ENCODE assay signal across 17 cellular contexts in genomic region chr2:191488135-191488534, GRCh38.
DNase-seq lines count a peak whose midpoint lies in the region; ATAC-seq and TF ChIP-seq lines count a peak whose summit lies in the region.
"Had no signal": no experiment of that assay in that cellular context is flagged by ENCODE, and none has a peak within 500 bp of the region (broad histone marks: within the 10 kb centered on the region; RNA-seq: fewer than 3 reads in every experiment).

No MANE protein-coding gene starts in this region.

- WGBS in SK-N-SH (ENCODE audit: low lambda C conversion rate), result 88% methylated on average over 7 of the region's 7 CpGs

- POLR2A ChIA-PET in SK-N-SH (lab: Yijun Ruan, JAX), result interaction anchor here (0.7 to 1.0 kb wide), 2 partner anchors 60 to 215 kb away, joined by 3 read pairs; no protein-coding TSS in a partner anchor
- POLR2A ChIA-PET in activated CD4-positive, alpha-beta T cell treated with anti-CD3 and anti-CD28 coated beads for 36 hours (lab: Charles Lee), result no interaction called here

- no peaks in the 10 kb centered on the region; the same call in 1 of the 2 replicates for H3K9me3 ChIP-seq in SK-N-SH
- H3K9me3 ChIP-seq: neutrophil, thyroid gland had no signal

- CTCF ChIA-PET in SK-N-SH (lab: Yijun Ruan, JAX), result interaction anchor here (1.3 to 2.2 kb wide), 2 partner anchors 13 to 255 kb away, joined by 3 to 22 read pairs; no protein-coding TSS in a partner anchor
- CTCF ChIA-PET in activated CD4-positive, alpha-beta T cell treated with anti-CD3 and anti-CD28 coated beads for 36 hours (lab: Charles Lee), result interaction anchor here (0.5 to 1.2 kb wide), 3 partner anchors 11 to 704 kb away, joined by 3 to 4 read pairs (median 3); no protein-coding TSS in a partner anchor

- H3K36me3 ChIP-seq in SK-N-SH (replicated peaks in 1 of 2; ENCODE audit: control insufficient read depth in 1 of 2, insufficient read depth in 2 of 2, low read length in 1 of 2), result no peaks in the 10 kb centered on the region
- H3K36me3 ChIP-seq: neutrophil, thyroid gland had no signal

- H3K9ac ChIP-seq in SK-N-SH, result no peak overlapping the region

- no peak for TF ChIP-seq RAD21 in SK-N-SH (IDR thresholded peaks at IDR 0.05; ENCODE audit: low read length)

- no peak overlapping the region for H3K27ac ChIP-seq in SK-N-SH (ENCODE audit: low read depth in 2 of 2, low read length in 1 of 2)
- H3K27ac ChIP-seq: neutrophil, thyroid gland had no signal

- no peak for TF ChIP-seq EP300 in SK-N-SH (IDR thresholded peaks at IDR 0.05; ENCODE audit: borderline replicate concordance in 1 of 2, low read depth in 1 of 2, low read length in 1 of 2)

- TF ChIP-seq CTCF in AG10803 (conservative IDR thresholded peaks at IDR 0.05; ENCODE audit: low read length) (no peak), SK-N-SH (IDR thresholded peaks at IDR 0.05) (no peak)

- ATAC-seq in HG03460 (IDR thresholded peaks at IDR 0.05; ENCODE audit: unreplicated experiment) (no peak), HG02571 (IDR thresholded peaks at IDR 0.05; ENCODE audit: unreplicated experiment) (no peak)
- ATAC-seq in activated CD4-positive, alpha-beta T cell treated with anti-CD3 and anti-CD28 coated beads for 36 hours, result no peak

- H3K79me2 ChIP-seq in SK-N-SH (ENCODE audit: insufficient read depth), result no peaks in the 10 kb centered on the region

- intact Hi-C loops in activated CD4-positive, alpha-beta T cell treated with anti-CD3 and anti-CD28 coated beads for 36 hours (cut with DNase I, micrococcal nuclease), result no loop called here

- H3K4me1 Mint-ChIP-seq in activated CD4-positive, alpha-beta T cell treated with anti-CD3 and anti-CD28 coated beads for 36 hours, result peaks cover 2% of the 10 kb centered on the region
- H3K4me1 Mint-ChIP-seq: IgD-negative memory B cell, memory B cell had no signal

- no peaks in the 10 kb centered on the region for H4K20me1 ChIP-seq in SK-N-SH (ENCODE audit: insufficient read depth)

- H3K4me3 ChIP-seq in AG10803 (ENCODE audit: low read length), result no peak overlapping the region
- no peak overlapping the region for H3K4me3 ChIP-seq in SK-N-SH (ENCODE audit: low read depth in 2 of 2, low read length in 1 of 2)
- H3K4me3 ChIP-seq: thyroid gland had no signal

- no peak overlapping the region for H3K4me3 Mint-ChIP-seq in activated CD4-positive, alpha-beta T cell treated with anti-CD3 and anti-CD28 coated beads for 36 hours
- H3K4me3 Mint-ChIP-seq: IgD-negative memory B cell, memory B cell had no signal

- H2AFZ ChIP-seq in SK-N-SH (ENCODE audit: low read depth), result no peak overlapping the region

- H3K27me3 ChIP-seq in SK-N-SH (ENCODE audit: insufficient read depth), result no peaks in the 10 kb centered on the region
- H3K27me3 ChIP-seq: neutrophil, thyroid gland had no signal

- H3K4me2 ChIP-seq in SK-N-SH, result no peak overlapping the region

- H3K9me3 Mint-ChIP-seq in activated CD4-positive, alpha-beta T cell treated with anti-CD3 and anti-CD28 coated beads for 36 hours (ENCODE audit: low read depth), result peaks cover 7% of the 10 kb centered on the region

- no peaks in the 10 kb centered on the region for H3K9me2 ChIP-seq in SK-N-SH

- H3F3A ChIP-seq in SK-N-SH (replicated peaks; ENCODE audit: insufficient read depth), result peaks cover 11% of the 10 kb centered on the region

- H3K27me3 Mint-ChIP-seq in activated CD4-positive, alpha-beta T cell treated with anti-CD3 and anti-CD28 coated beads for 36 hours, result peaks cover 4% of the 10 kb centered on the region
- H3K27me3 Mint-ChIP-seq: memory B cell had no signal

- H3K27ac Mint-ChIP-seq in activated CD4-positive, alpha-beta T cell treated with anti-CD3 and anti-CD28 coated beads for 36 hours, result no peak overlapping the region
- H3K27ac Mint-ChIP-seq: IgD-negative memory B cell, memory B cell had no signal

- H3K36me3 Mint-ChIP-seq in activated CD4-positive, alpha-beta T cell treated with anti-CD3 and anti-CD28 coated beads for 36 hours (ENCODE audit: low read depth), result no peaks in the 10 kb centered on the region
- H3K36me3 Mint-ChIP-seq: IgD-negative memory B cell, memory B cell had no signal

- peaks cover 2 to 6% of the 10 kb centered on the region in 2 experiments for H3K4me1 ChIP-seq in SK-N-SH (ENCODE audit: control insufficient read depth in 1 of 2, insufficient read depth in 2 of 2, low read depth in 1 of 2, low read length in 1 of 2)
- H3K4me1 ChIP-seq: thyroid gland had no signal

- peak; percentile 79 for DNase-seq in AG10803 (ENCODE audit: low read depth)
- DNase-seq in HT-29 (ENCODE audit: low spot score), result peak; percentile 22
- DNase-seq in amniotic epithelial cell (ENCODE audit: low read depth), result peak; percentile 24
- peak; percentile 74 for DNase-seq in kidney tubule cell (ENCODE audit: low spot score)
- no peak for DNase-seq in SK-N-SH
- DNase-seq in activated CD4-positive, alpha-beta T cell treated with anti-CD3 and anti-CD28 coated beads for 36 hours, result no peak
- DNase-seq: activated gamma-delta T cell; NCI-H1417 treated with DMSO at 0.1 percent for 48 hours; NCI-H345; stimulated activated CD4-positive, alpha-beta T cell treated with anti-CD3 and anti-CD28 coated beads, Interleukin-4, amount 100 ng/mL, for 24 hours; SW 1271; thyroid gland had no signal

TF ChIP-seq in SK-N-SH, 30 proteins besides CTCF, POLR2A, EP300 and RAD21:
- no peak for TF ChIP-seq POLR2AphosphoS5 (IDR thresholded peaks at IDR 0.05; ENCODE audit: low read depth, low read length)

Comparison
In these comparisons a context has a peak if more than half of its experiments do, and no peak if none do; other contexts are left out.
1. DNase-seq: peak in AG10803 (single experiment), HT-29 (single experiment), amniotic epithelial cell (single experiment) and kidney tubule cell (single experiment); none in SK-N-SH (single experiment) and activated CD4-positive, alpha-beta T cell treated with anti-CD3 and anti-CD28 coated beads for 36 hours (single experiment).